ENCODE assay signal across 2 cellular contexts in the genomic region with DNA sequence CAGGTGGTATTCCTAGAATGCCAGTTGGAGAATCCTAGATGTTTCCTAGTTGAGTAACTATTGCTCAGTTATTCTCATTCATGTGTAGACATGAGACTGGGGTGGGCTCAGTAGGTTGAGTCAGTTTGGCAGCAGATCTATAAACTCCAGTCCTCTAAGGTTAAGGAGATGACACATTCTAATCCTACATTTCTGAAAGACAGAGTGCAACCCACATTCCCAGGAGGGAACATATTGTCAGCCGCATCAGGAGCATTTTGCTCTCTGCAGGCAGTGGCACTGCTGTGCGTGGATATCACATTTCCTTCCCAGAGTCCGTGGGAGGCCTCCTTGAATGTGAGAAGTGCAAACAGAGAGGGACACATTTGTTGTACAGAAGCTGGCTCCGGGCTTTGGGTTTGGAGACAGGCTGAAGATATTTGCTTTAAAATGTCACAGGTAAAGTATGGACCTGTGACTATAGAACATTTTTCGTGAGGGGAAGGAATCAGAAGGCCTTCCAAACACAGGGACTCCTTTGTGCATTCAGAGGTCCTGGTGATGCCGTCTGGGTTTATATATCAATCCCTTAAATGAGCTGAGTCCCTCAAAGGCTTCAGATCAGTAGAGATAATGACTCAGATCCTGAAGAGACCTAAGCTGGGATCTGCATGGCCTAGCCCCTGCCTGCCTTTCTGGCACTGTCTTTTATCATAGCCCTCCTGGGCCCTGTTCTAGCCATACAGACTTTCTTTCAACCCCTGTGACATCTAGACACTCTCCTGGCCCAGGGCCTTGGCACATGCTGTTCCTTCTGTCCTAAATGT.
TF ChIP-seq lines count a peak whose summit lies in the region.

No MANE protein-coding gene starts in this region.

TF ChIP-seq in HEK293T, 16 proteins besides CTCF, POLR2A, EP300 and RAD21 (continued from another document):
- TF ChIP-seq ARNT (IDR thresholded peaks at IDR 0.05) = no peak
- no peak for TF ChIP-seq ELF4 (IDR thresholded peaks at IDR 0.05)

TF ChIP-seq in SK-N-SH, 30 proteins besides CTCF, POLR2A, EP300 and RAD21 (continued from another document):
- TF ChIP-seq, protein P1, sequence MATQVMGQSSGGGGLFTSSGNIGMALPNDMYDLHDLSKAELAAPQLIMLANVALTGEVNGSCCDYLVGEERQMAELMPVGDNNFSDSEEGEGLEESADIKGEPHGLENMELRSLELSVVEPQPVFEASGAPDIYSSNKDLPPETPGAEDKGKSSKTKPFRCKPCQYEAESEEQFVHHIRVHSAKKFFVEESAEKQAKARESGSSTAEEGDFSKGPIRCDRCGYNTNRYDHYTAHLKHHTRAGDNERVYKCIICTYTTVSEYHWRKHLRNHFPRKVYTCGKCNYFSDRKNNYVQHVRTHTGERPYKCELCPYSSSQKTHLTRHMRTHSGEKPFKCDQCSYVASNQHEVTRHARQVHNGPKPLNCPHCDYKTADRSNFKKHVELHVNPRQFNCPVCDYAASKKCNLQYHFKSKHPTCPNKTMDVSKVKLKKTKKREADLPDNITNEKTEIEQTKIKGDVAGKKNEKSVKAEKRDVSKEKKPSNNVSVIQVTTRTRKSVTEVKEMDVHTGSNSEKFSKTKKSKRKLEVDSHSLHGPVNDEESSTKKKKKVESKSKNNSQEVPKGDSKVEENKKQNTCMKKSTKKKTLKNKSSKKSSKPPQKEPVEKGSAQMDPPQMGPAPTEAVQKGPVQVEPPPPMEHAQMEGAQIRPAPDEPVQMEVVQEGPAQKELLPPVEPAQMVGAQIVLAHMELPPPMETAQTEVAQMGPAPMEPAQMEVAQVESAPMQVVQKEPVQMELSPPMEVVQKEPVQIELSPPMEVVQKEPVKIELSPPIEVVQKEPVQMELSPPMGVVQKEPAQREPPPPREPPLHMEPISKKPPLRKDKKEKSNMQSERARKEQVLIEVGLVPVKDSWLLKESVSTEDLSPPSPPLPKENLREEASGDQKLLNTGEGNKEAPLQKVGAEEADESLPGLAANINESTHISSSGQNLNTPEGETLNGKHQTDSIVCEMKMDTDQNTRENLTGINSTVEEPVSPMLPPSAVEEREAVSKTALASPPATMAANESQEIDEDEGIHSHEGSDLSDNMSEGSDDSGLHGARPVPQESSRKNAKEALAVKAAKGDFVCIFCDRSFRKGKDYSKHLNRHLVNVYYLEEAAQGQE (IDR thresholded peaks at IDR 0.05; ENCODE audit: low read depth, low read length) = no peak
- TF ChIP-seq TEAD4 (IDR thresholded peaks at IDR 0.05; ENCODE audit: borderline replicate concordance, insufficient read depth) (peak; percentile 33; the same call in 1 of the 2 replicates), NFIC (IDR thresholded peaks at IDR 0.05; ENCODE audit: borderline replicate concordance) (no peak; the same call in 1 of the 2 replicates), RXRA (IDR thresholded peaks at IDR 0.05; ENCODE audit: borderline replicate concordance, low read depth) (peak; percentile 42; the same call in 1 of the 2 replicates), FOSL2 (IDR thresholded peaks at IDR 0.05; ENCODE audit: borderline replicate concordance, low read depth) (peak; percentile 30; the same call in 1 of the 2 replicates), USF2 (IDR thresholded peaks at IDR 0.05; ENCODE audit: borderline replicate concordance, low read depth, low read length) (no peak), EZH2phosphoT487 (IDR thresholded peaks at IDR 0.05; ENCODE audit: borderline replicate concordance, low read depth) (no peak), TCF12 (IDR thresholded peaks at IDR 0.05) (peak; percentile 52; the same call in 1 of the 2 replicates), GABPA (IDR thresholded peaks at IDR 0.05; ENCODE audit: low read depth) (no peak)
- TF ChIP-seq, protein P2, sequence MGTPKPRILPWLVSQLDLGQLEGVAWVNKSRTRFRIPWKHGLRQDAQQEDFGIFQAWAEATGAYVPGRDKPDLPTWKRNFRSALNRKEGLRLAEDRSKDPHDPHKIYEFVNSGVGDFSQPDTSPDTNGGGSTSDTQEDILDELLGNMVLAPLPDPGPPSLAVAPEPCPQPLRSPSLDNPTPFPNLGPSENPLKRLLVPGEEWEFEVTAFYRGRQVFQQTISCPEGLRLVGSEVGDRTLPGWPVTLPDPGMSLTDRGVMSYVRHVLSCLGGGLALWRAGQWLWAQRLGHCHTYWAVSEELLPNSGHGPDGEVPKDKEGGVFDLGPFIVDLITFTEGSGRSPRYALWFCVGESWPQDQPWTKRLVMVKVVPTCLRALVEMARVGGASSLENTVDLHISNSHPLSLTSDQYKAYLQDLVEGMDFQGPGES (IDR thresholded peaks at IDR 0.05; ENCODE audit: low read depth, low read length) = no peak
